14 cellular contexts compared by ENCODE assay signal in the genomic region with DNA sequence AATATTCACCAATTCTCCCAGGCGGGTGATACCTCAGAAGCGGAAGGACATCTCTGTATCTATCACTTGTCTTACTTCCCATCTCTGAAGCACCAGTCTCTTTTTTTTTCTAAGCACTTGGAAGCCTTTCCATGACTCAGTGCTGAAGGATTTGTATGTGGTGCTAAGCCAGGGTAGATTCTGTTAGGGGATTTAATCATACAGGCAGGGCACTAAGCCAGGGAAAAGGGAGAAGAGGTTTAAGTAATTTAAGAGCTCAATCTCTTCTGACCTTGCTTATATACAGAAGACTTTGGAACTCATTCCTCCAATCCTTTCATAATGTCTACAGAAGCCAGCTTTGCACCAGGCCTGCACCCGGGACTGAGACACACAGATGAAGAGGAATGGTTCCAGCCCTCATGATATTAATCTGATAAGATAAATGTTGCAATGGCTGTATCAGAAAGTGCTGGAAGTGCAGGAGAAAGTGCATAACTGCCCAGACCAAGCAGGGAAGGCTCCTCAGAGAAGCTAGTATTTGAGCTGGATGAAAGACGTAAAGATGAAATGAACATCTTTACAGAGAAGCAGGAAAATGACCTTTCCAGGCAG. TPM values are rescaled to one million over a fixed set of nuclear protein-coding genes. Genes with fewer than 3 reads are reported as not detected.
DNase-seq lines count a peak whose midpoint lies in the region; ATAC-seq and TF ChIP-seq lines count a peak whose summit lies in the region.
"Had no signal": no experiment of that assay in that cellular context is flagged by ENCODE, and none has a peak within 500 bp of the region (broad histone marks: within the 10 kb centered on the region; RNA-seq: fewer than 3 reads in every experiment).

No MANE protein-coding gene starts in this region.

- H3K4me3 ChIP-seq in fibroblast of villous mesenchyme (ENCODE audit: low read depth, low read length), result no peak overlapping the region
- H3K4me3 ChIP-seq: heart right ventricle had no signal

- H3K27ac ChIP-seq in substantia nigra (ENCODE audit: low read depth, low read length, poor library complexity, severe bottlenecking), result no peak overlapping the region
- H3K27ac ChIP-seq: heart right ventricle had no signal

- ATAC-seq in SK-N-SH treated with all-trans-retinoic acid at 6 μM for 48 hours, result peak; percentile 79
- no peak for ATAC-seq in HG02870 (IDR thresholded peaks at IDR 0.05; ENCODE audit: unreplicated experiment)
- ATAC-seq: Panc1 had no signal

- no peak for TF ChIP-seq CTCF in fibroblast of villous mesenchyme (IDR thresholded peaks at IDR 0.05; ENCODE audit: insufficient read depth, low read depth, low read length)

- DNase-seq in GM04504 (ENCODE audit: low read depth), result peak; percentile 35
- DNase-seq in fibroblast of villous mesenchyme (ENCODE audit: low read depth), result peak; percentile 81
- DNase-seq in stromal cell of bone marrow (ENCODE audit: low read depth), result peak; percentile 76
- DNase-seq in mesenteric fat pad (ENCODE audit: low spot score), result no peak
- no peak for DNase-seq in substantia nigra (lab: John Stamatoyannopoulos, UW)
- DNase-seq: activated naive CD4-positive, alpha-beta T cell treated with anti-CD3 and anti-CD28 coated beads, Interleukin-2, amount 50 U/mL, for 16 hours; DMS 273 treated with DMSO at 0.1 percent for 48 hours; heart right ventricle; NCI-H2171; T-helper 9 cell had no signal

TF ChIP-seq in SK-N-SH treated with all-trans-retinoic acid at 6 μM for 48 hours, 23 proteins besides CTCF, POLR2A, EP300 and RAD21:
- TF ChIP-seq, protein P1, sequence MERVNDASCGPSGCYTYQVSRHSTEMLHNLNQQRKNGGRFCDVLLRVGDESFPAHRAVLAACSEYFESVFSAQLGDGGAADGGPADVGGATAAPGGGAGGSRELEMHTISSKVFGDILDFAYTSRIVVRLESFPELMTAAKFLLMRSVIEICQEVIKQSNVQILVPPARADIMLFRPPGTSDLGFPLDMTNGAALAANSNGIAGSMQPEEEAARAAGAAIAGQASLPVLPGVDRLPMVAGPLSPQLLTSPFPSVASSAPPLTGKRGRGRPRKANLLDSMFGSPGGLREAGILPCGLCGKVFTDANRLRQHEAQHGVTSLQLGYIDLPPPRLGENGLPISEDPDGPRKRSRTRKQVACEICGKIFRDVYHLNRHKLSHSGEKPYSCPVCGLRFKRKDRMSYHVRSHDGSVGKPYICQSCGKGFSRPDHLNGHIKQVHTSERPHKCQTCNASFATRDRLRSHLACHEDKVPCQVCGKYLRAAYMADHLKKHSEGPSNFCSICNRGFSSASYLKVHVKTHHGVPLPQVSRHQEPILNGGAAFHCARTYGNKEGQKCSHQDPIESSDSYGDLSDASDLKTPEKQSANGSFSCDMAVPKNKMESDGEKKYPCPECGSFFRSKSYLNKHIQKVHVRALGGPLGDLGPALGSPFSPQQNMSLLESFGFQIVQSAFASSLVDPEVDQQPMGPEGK (CRISPR knock-in tag; IDR thresholded peaks at IDR 0.05; ENCODE audit: borderline replicate concordance), result no peak
- 0 out of 2 replicates have a peak, but pooled peaks have one; percentile 42 for TF ChIP-seq ZFP3 (CRISPR knock-in tag; IDR thresholded peaks at IDR 0.05)
- peak; percentile 60 for TF ChIP-seq TCF4 (CRISPR knock-in tag; IDR thresholded peaks at IDR 0.05; ENCODE audit: borderline replicate concordance)
- TF ChIP-seq, protein P2, sequence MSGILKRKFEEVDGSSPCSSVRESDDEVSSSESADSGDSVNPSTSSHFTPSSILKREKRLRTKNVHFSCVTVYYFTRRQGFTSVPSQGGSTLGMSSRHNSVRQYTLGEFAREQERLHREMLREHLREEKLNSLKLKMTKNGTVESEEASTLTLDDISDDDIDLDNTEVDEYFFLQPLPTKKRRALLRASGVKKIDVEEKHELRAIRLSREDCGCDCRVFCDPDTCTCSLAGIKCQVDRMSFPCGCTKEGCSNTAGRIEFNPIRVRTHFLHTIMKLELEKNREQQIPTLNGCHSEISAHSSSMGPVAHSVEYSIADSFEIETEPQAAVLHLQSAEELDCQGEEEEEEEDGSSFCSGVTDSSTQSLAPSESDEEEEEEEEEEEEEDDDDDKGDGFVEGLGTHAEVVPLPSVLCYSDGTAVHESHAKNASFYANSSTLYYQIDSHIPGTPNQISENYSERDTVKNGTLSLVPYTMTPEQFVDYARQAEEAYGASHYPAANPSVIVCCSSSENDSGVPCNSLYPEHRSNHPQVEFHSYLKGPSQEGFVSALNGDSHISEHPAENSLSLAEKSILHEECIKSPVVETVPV (CRISPR knock-in tag; IDR thresholded peaks at IDR 0.05), result no peak
- peak; percentile 80 for TF ChIP-seq ISL1 (CRISPR knock-in tag; IDR thresholded peaks at IDR 0.05)
- no peak for TF ChIP-seq PPARA (CRISPR knock-in tag; IDR thresholded peaks at IDR 0.05; ENCODE audit: borderline replicate concordance)
- TF ChIP-seq, protein P3, sequence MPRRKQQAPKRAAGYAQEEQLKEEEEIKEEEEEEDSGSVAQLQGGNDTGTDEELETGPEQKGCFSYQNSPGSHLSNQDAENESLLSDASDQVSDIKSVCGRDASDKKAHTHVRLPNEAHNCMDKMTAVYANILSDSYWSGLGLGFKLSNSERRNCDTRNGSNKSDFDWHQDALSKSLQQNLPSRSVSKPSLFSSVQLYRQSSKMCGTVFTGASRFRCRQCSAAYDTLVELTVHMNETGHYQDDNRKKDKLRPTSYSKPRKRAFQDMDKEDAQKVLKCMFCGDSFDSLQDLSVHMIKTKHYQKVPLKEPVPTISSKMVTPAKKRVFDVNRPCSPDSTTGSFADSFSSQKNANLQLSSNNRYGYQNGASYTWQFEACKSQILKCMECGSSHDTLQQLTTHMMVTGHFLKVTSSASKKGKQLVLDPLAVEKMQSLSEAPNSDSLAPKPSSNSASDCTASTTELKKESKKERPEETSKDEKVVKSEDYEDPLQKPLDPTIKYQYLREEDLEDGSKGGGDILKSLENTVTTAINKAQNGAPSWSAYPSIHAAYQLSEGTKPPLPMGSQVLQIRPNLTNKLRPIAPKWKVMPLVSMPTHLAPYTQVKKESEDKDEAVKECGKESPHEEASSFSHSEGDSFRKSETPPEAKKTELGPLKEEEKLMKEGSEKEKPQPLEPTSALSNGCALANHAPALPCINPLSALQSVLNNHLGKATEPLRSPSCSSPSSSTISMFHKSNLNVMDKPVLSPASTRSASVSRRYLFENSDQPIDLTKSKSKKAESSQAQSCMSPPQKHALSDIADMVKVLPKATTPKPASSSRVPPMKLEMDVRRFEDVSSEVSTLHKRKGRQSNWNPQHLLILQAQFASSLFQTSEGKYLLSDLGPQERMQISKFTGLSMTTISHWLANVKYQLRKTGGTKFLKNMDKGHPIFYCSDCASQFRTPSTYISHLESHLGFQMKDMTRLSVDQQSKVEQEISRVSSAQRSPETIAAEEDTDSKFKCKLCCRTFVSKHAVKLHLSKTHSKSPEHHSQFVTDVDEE (CRISPR knock-in tag; IDR thresholded peaks at IDR 0.05), result peak; percentile 29; the same call in 1 of the 2 replicates
- TF ChIP-seq GLIS3 (CRISPR knock-in tag; IDR thresholded peaks at IDR 0.05), result 0 out of 2 replicates have a peak, but pooled peaks have one; percentile 60
- TF ChIP-seq, protein P4, sequence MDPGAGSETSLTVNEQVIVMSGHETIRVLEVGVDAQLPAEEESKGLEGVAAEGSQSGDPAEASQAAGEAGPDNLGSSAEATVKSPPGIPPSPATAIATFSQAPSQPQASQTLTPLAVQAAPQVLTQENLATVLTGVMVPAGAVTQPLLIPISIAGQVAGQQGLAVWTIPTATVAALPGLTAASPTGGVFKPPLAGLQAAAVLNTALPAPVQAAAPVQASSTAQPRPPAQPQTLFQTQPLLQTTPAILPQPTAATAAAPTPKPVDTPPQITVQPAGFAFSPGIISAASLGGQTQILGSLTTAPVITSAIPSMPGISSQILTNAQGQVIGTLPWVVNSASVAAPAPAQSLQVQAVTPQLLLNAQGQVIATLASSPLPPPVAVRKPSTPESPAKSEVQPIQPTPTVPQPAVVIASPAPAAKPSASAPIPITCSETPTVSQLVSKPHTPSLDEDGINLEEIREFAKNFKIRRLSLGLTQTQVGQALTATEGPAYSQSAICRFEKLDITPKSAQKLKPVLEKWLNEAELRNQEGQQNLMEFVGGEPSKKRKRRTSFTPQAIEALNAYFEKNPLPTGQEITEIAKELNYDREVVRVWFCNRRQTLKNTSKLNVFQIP (CRISPR knock-in tag; IDR thresholded peaks at IDR 0.05; ENCODE audit: borderline replicate concordance, low read depth), result no peak
- no peak for TF ChIP-seq ZFP30 (CRISPR knock-in tag; IDR thresholded peaks at IDR 0.05)
- no peak for TF ChIP-seq SNAI2 (CRISPR knock-in tag; IDR thresholded peaks at IDR 0.05)
- no peak for TF ChIP-seq CSDC2 (CRISPR knock-in tag; IDR thresholded peaks at IDR 0.05)

RNA-seq across cellular contexts. Expression of a gene that starts 11.0 kb away (rescaled TPM):
- total RNA-seq in fibroblast of villous mesenchyme (under 0.01 TPM in 2 replicates), mesenteric fat pad (not detected)
- total RNA-seq: activated CD8-positive, alpha-beta memory T cell treated with anti-CD3 and anti-CD28 coated beads for 36 hours had no signal

Comparison
In these comparisons a context has a peak if more than half of its experiments do, and no peak if none do; other contexts are left out.
1. DNase-seq: peak in GM04504 (single experiment), fibroblast of villous mesenchyme (single experiment) and stromal cell of bone marrow (single experiment); none in mesenteric fat pad (single experiment) and substantia nigra (0 of 49).